8 cellular contexts compared by ENCODE assay signal in the genomic region with DNA sequence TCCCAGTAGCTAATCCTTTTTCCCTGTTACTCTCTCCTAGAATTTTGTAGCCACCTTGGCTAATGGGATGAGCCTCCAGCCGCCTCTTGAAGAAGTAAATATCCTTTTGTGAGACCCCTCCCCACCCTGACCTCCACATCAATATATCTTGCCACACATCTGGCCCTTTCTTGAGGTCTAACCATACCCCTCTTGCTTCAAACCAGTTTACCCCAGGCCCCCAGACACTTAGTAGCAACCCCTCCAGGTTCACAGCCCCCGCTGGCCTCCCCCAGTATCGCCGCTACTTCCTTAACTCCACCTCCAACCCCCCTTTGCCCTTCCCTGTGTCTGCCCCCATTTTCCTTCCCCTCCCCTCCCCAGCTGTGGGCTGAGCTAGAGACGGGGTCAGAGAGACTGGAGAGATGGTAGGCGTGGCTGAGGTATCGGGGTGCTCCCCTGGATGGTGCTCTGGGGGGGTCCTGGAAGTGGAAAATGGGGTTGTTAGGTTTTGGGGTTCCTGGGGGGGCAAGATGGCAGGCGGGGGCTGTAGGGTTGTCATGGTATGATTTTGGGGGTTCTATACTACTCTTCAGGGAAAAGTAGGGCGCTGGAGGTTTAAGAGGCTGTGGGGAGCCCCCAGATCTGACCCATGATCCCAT. TPM values are rescaled to one million over a fixed set of nuclear protein-coding genes. Genes with fewer than 3 reads are reported as not detected.
DNase-seq lines count a peak whose midpoint lies in the region; ATAC-seq and TF ChIP-seq lines count a peak whose summit lies in the region.

No MANE protein-coding gene starts in this region.

- no peak overlapping the region for H3K4me3 ChIP-seq in transverse colon

- H3K9me3 Mint-ChIP-seq in activated naive CD4-positive, alpha-beta T cell treated with anti-CD3 and anti-CD28 coated beads, Interleukin-2, amount 50 U/mL, for 24 hours, result no peaks in the 10 kb centered on the region
- H3K9me3 Mint-ChIP-seq in activated naive CD8-positive, alpha-beta T cell treated with anti-CD3 and anti-CD28 coated beads, Interleukin-2, amount 10 ng/mL, durations not matched to agents 7 days and 5 days, result no peaks in the 10 kb centered on the region
- no peaks in the 10 kb centered on the region for H3K9me3 Mint-ChIP-seq in memory B cell

- intact Hi-C loops in transverse colon (cut with DNase I; ENCODE audit: low total_unique reads), result loop anchor here (10.0 kb wide), 1 partner anchor 205 kb away; a partner anchor contains a TSS

- H3K27me3 Mint-ChIP-seq in activated naive CD4-positive, alpha-beta T cell treated with anti-CD3 and anti-CD28 coated beads, Interleukin-2, amount 50 U/mL, for 24 hours, result no peaks in the 10 kb centered on the region
- H3K27me3 Mint-ChIP-seq in activated naive CD8-positive, alpha-beta T cell treated with anti-CD3 and anti-CD28 coated beads, Interleukin-2, amount 10 ng/mL, durations not matched to agents 7 days and 5 days, result no peaks in the 10 kb centered on the region
- no peaks in the 10 kb centered on the region for H3K27me3 Mint-ChIP-seq in memory B cell

- peaks cover 27% of the 10 kb centered on the region for H3K4me1 Mint-ChIP-seq in activated naive CD4-positive, alpha-beta T cell treated with anti-CD3 and anti-CD28 coated beads, Interleukin-2, amount 50 U/mL, for 24 hours
- peaks cover 15% of the 10 kb centered on the region for H3K4me1 Mint-ChIP-seq in activated naive CD8-positive, alpha-beta T cell treated with anti-CD3 and anti-CD28 coated beads, Interleukin-2, amount 10 ng/mL, durations not matched to agents 7 days and 5 days
- H3K4me1 Mint-ChIP-seq in memory B cell, result peaks cover 26% of the 10 kb centered on the region

- POLR2A ChIA-PET in activated naive CD8-positive, alpha-beta T cell treated with anti-CD3 and anti-CD28 coated beads, Interleukin-2, amount 10 ng/mL, durations not matched to agents 7 days and 5 days (lab: Charles Lee), result interaction anchor here (0.6 to 2.2 kb wide), 2 partner anchors 10 to 38 kb away, joined by 4 to 6 read pairs; a partner anchor contains a TSS

- WGBS in transverse colon (ENCODE audit: low coverage in 1 of 2), 2 donors, result 63 to 66% methylated on average over 3 to 9 of the region's 9 CpGs

- DNase-seq in activated naive CD4-positive, alpha-beta T cell treated with anti-CD3 and anti-CD28 coated beads, Interleukin-2, amount 50 U/mL, for 16 hours, result no peak
- DNase-seq in activated naive CD8-positive, alpha-beta T cell treated with anti-CD3 and anti-CD28 coated beads, Interleukin-2, amount 10 ng/mL, durations not matched to agents 7 days and 5 days, result no peak
- DNase-seq in memory B cell (ENCODE audit: low spot score in 2 of 2), result no peak
- no peak for DNase-seq in transverse colon
- no peak for DNase-seq in mesenteric fat pad (ENCODE audit: low spot score)
- DNase-seq in mucosa of gallbladder (ENCODE audit: low spot score), result no peak

- no peaks in the 10 kb centered on the region for H3K27me3 ChIP-seq in transverse colon

- TF ChIP-seq EP300 in transverse colon (IDR thresholded peaks at IDR 0.05; ENCODE audit: low read depth), result no peak

- H3K27ac ChIP-seq in transverse colon, result peak overlapping the region; percentile 69 to 99 (median 75)

- TF ChIP-seq POLR2A in transverse colon (IDR thresholded peaks at IDR 0.05), result no peak

- H3K27ac Mint-ChIP-seq in activated naive CD4-positive, alpha-beta T cell treated with anti-CD3 and anti-CD28 coated beads, Interleukin-2, amount 50 U/mL, for 24 hours, result no peak overlapping the region
- H3K27ac Mint-ChIP-seq in activated naive CD8-positive, alpha-beta T cell treated with anti-CD3 and anti-CD28 coated beads, Interleukin-2, amount 10 ng/mL, durations not matched to agents 7 days and 5 days, result peak overlapping the region; percentile 16
- peak overlapping the region; percentile 97 for H3K27ac Mint-ChIP-seq in memory B cell

- peaks cover 9 to 45% (median 39%) of the 10 kb centered on the region in 4 donors for H3K4me1 ChIP-seq in transverse colon

- no peak for TF ChIP-seq CTCF in transverse colon (IDR thresholded peaks at IDR 0.05)

- H3K36me3 Mint-ChIP-seq in activated naive CD4-positive, alpha-beta T cell treated with anti-CD3 and anti-CD28 coated beads, Interleukin-2, amount 50 U/mL, for 24 hours, result peaks cover 3% of the 10 kb centered on the region
- H3K36me3 Mint-ChIP-seq in activated naive CD8-positive, alpha-beta T cell treated with anti-CD3 and anti-CD28 coated beads, Interleukin-2, amount 10 ng/mL, durations not matched to agents 7 days and 5 days, result peaks cover 7% of the 10 kb centered on the region
- peaks cover 16% of the 10 kb centered on the region for H3K36me3 Mint-ChIP-seq in memory B cell

- peaks cover 0 to 9% (median 9%) of the 10 kb centered on the region in 4 donors for H3K36me3 ChIP-seq in transverse colon

- no peak for ATAC-seq in activated naive CD8-positive, alpha-beta T cell treated with anti-CD3 and anti-CD28 coated beads, Interleukin-2, amount 10 ng/mL, durations not matched to agents 7 days and 5 days (ENCODE audit: low read depth)
- no peak for ATAC-seq in memory B cell (ENCODE audit: low read depth)
- no peak for ATAC-seq in GM18502 (IDR thresholded peaks at IDR 0.05; ENCODE audit: poor library complexity, unreplicated experiment)

- in situ Hi-C loops in transverse colon (cut with MboI; ENCODE audit: low pct_ligation_motif_present in 1 of 4, low pct_unique_long_range_greater_than_20kb in 1 of 4, low sequenced_read_pairs in 3 of 4), result loop anchor here in 1 of 4 donors (10.0 kb wide), 1 partner anchor 105 kb away; no protein-coding TSS in a partner anchor

- H3K4me3 Mint-ChIP-seq in activated naive CD4-positive, alpha-beta T cell treated with anti-CD3 and anti-CD28 coated beads, Interleukin-2, amount 50 U/mL, for 24 hours, result peak overlapping the region; percentile 70
- peak overlapping the region; percentile 35 for H3K4me3 Mint-ChIP-seq in activated naive CD8-positive, alpha-beta T cell treated with anti-CD3 and anti-CD28 coated beads, Interleukin-2, amount 10 ng/mL, durations not matched to agents 7 days and 5 days
- peak overlapping the region; percentile 58 for H3K4me3 Mint-ChIP-seq in memory B cell

- H3K9me3 ChIP-seq in transverse colon, result no peaks in the 10 kb centered on the region

RNA-seq across cellular contexts. Expression of a gene that starts 2.9 kb away (rescaled TPM):
- total RNA-seq in activated naive CD8-positive, alpha-beta T cell treated with anti-CD3 and anti-CD28 coated beads, Interleukin-2, amount 10 ng/mL, durations not matched to agents 7 days and 5 days, result 100 to 1,000 TPM; 118 to 123 TPM
- total RNA-seq in transverse colon, result 100 to 1,000 TPM in 1 of 4 donors, 10 to 100 TPM in 3; 45.6 to 116 (median 70.3) TPM
- 105 TPM for total RNA-seq in mesenteric fat pad
- 103 TPM for total RNA-seq in mucosa of gallbladder

RNA-seq across cellular contexts. Expression of a gene that starts 9.4 kb away (rescaled TPM):
- 1 to 10 TPM; 4.1 to 4.3 TPM for total RNA-seq in activated naive CD8-positive, alpha-beta T cell treated with anti-CD3 and anti-CD28 coated beads, Interleukin-2, amount 10 ng/mL, durations not matched to agents 7 days and 5 days
- under 1 TPM in 2 of 4 donors, not detected in 2; 0.41 to 0.95 TPM for total RNA-seq in transverse colon
- 1.3 TPM for total RNA-seq in mesenteric fat pad
- total RNA-seq in mucosa of gallbladder, result 1.3 TPM

RNA-seq across cellular contexts. Expression of a gene that starts 11.0 kb away (rescaled TPM):
- 1 to 10 TPM; 2.1 to 4.1 TPM for total RNA-seq in activated naive CD8-positive, alpha-beta T cell treated with anti-CD3 and anti-CD28 coated beads, Interleukin-2, amount 10 ng/mL, durations not matched to agents 7 days and 5 days
- 10 to 100 TPM in 1 of 4 donors, 1 to 10 TPM in 3; 1.5 to 10.9 (median 2.2) TPM for total RNA-seq in transverse colon
- total RNA-seq in mesenteric fat pad, result 7.2 TPM
- total RNA-seq in mucosa of gallbladder, result 14.2 TPM

RNA-seq across cellular contexts. Expression of a gene that starts 14.2 kb away (rescaled TPM):
- 10 to 100 TPM; 63.4 to 71.3 TPM for total RNA-seq in activated naive CD8-positive, alpha-beta T cell treated with anti-CD3 and anti-CD28 coated beads, Interleukin-2, amount 10 ng/mL, durations not matched to agents 7 days and 5 days
- 10 to 100 TPM in 1 of 4 donors, 1 to 10 TPM in 3; 5.4 to 10.2 (median 6.9) TPM for total RNA-seq in transverse colon
- 10.7 TPM for total RNA-seq in mesenteric fat pad
- total RNA-seq in mucosa of gallbladder, result 18.9 TPM

RNA-seq across cellular contexts. Expression of a gene that starts 14.3 kb away (rescaled TPM):
- total RNA-seq in activated naive CD8-positive, alpha-beta T cell treated with anti-CD3 and anti-CD28 coated beads, Interleukin-2, amount 10 ng/mL, durations not matched to agents 7 days and 5 days, result 100 to 1,000 TPM; 198 to 205 TPM
- total RNA-seq in transverse colon (100 to 1,000 TPM in 2 of 4 donors, 10 to 100 TPM in 2; 73.0 to 164 (median 104) TPM), mesenteric fat pad (46.7 TPM), mucosa of gallbladder (174 TPM)
